ENCODE assay signal across 8 cellular contexts in genomic region chr2:181586569-181587076, GRCh38.
DNase-seq lines count a peak whose midpoint lies in the region; ATAC-seq lines count a peak whose summit lies in the region.

No MANE protein-coding gene starts in this region.

- DNase-seq in ACHN (peak; percentile 94), NCI-H524 treated with DMSO at 0.1 percent for 48 hours (lab: John Stamatoyannopoulos, UW) (peak; percentile 96), left lobe of liver (ENCODE audit: low spot score) (no peak), KG1 (lab: John Stamatoyannopoulos, UW) (no peak)
- no peak for DNase-seq in activated CD4-positive, alpha-beta T cell treated with anti-CD3 and anti-CD28 coated beads for 1 hour
- no peak for DNase-seq in activated effector memory CD4-positive, alpha-beta T cell treated with anti-CD3 and anti-CD28 coated beads, Interleukin-2, amount 50 U/mL, for 16 hours

- ATAC-seq in GM19023 (IDR thresholded peaks at IDR 0.05; ENCODE audit: unreplicated experiment) (peak; percentile 96), HG03066 (IDR thresholded peaks at IDR 0.05; ENCODE audit: low read depth, unreplicated experiment) (peak; percentile 91), left lobe of liver (peak; percentile 80)

- in situ Hi-C loops in ACHN (cut with HindIII; ENCODE audit: low pct_ligation_motif_present, low pct_unique_long_range_greater_than_20kb, low sequenced_read_pairs): no loop called here

Comparison
In these comparisons a context has a peak if more than half of its experiments do, and no peak if none do; other contexts are left out.
1. DNase-seq: peak in ACHN (single experiment) and NCI-H524 treated with DMSO at 0.1 percent for 48 hours (single experiment); none in left lobe of liver (single experiment), KG1 (single experiment), activated CD4-positive, alpha-beta T cell treated with anti-CD3 and anti-CD28 coated beads for 1 hour (single experiment) and activated effector memory CD4-positive, alpha-beta T cell treated with anti-CD3 and anti-CD28 coated beads, Interleukin-2, amount 50 U/mL, for 16 hours (single experiment).
2. Peak in every context shown above with its lines, with median percentiles within 50 percentile points of each other: ATAC-seq.